In the genomic region with DNA sequence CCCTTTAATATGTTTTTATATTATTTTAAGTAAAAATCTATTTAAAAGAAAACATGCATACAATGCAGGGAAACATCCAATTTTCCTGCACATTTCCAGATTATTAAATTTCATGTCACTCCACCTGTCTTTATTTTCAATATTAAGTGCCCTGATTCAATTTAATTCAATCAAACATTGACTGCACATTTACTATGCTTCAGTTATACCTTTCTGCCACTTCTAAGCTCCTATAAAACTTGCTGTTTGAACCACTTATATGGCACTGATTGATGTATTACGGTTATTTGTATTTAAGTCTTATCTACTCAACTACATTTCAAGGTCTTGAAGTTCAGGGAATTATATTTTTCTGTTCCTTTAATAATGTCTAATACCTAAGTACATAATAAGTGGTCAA, we compare ENCODE assay signal across 28 cellular contexts.
"Had no signal": no experiment of that assay in that cellular context is flagged by ENCODE, and none has a peak within 500 bp of the region (broad histone marks: within the 10 kb centered on the region; RNA-seq: fewer than 3 reads in every experiment).

No MANE protein-coding gene starts in this region.

- H3K9me3 ChIP-seq: colonic mucosa, esophagus muscularis mucosa, esophagus squamous epithelium, gastrocnemius medialis, gastroesophageal sphincter, heart right ventricle had no signal

- FAIRE-seq: colon, endometrium, endothelial cell of umbilical vein, frontal cortex had no signal

- H3K4me3 Mint-ChIP-seq: dendritic cell treated with granulocyte-macrophage colony-stimulating factor and Interleukin-4, amounts not matched to agents 40 ng/mL and 50 ng/mL, for 4 days; effector memory CD8-positive, alpha-beta T cell; endodermal cell had no signal

- H3K27me3 Mint-ChIP-seq: dendritic cell treated with granulocyte-macrophage colony-stimulating factor and Interleukin-4, amounts not matched to agents 40 ng/mL and 50 ng/mL, for 4 days had no signal

- H3K27ac ChIP-seq: colonic mucosa, coronary artery, dorsolateral prefrontal cortex, epithelial cell of prostate, esophagus muscularis mucosa, esophagus squamous epithelium, foreskin keratinocyte, gastrocnemius medialis, gastroesophageal sphincter, heart left ventricle, heart right ventricle had no signal

- H3K9me3 Mint-ChIP-seq: dendritic cell treated with granulocyte-macrophage colony-stimulating factor and Interleukin-4, amounts not matched to agents 40 ng/mL and 50 ng/mL, for 4 days; endodermal cell had no signal

- H3K27ac Mint-ChIP-seq: dendritic cell treated with granulocyte-macrophage colony-stimulating factor and Interleukin-4, amounts not matched to agents 40 ng/mL and 50 ng/mL, for 4 days; effector memory CD8-positive, alpha-beta T cell; endodermal cell had no signal

- H3K27me3 ChIP-seq: colonic mucosa, esophagus muscularis mucosa, esophagus squamous epithelium, foreskin keratinocyte, gastrocnemius medialis, gastroesophageal sphincter had no signal

- DNase-seq: colonic mucosa; cortex of kidney; dermis blood vessel endothelial cell; dorsolateral prefrontal cortex; effector CD4-positive, alpha-beta T cell; effector CD8-positive, alpha-beta T cell; effector memory CD4-positive, alpha-beta T cell; effector memory CD8-positive, alpha-beta T cell; endodermal cell; erythroblast; esophagus squamous epithelium; foreskin fibroblast; foreskin keratinocyte; foreskin melanocyte; gastrocnemius medialis; glutamatergic neuron; head of caudate nucleus; heart left ventricle; heart right ventricle had no signal

- H3K4me3 ChIP-seq: colonic mucosa, coronary artery, dorsolateral prefrontal cortex, esophagus muscularis mucosa, esophagus squamous epithelium, gastrocnemius medialis, gastroesophageal sphincter, heart left ventricle, heart right ventricle had no signal

- H3K36me3 ChIP-seq: colonic mucosa, esophagus muscularis mucosa, esophagus squamous epithelium, gastrocnemius medialis, gastroesophageal sphincter, heart left ventricle, heart right ventricle had no signal
